8 cellular contexts compared by ENCODE assay signal in genomic region chr3:107431048-107431297, GRCh38. TPM values are rescaled to one million over a fixed set of nuclear protein-coding genes. Genes with fewer than 3 reads are reported as not detected.
DNase-seq lines count a peak whose midpoint lies in the region; ATAC-seq and TF ChIP-seq lines count a peak whose summit lies in the region.

No MANE protein-coding gene starts in this region.

- no TSS peak for BruUV-seq in A673 (replicated peaks; lab: Mats Ljungman, UMichigan)

- intact Hi-C loops in A673 (cut with micrococcal nuclease; ENCODE audit: unreplicated experiment), result loop anchor here (5.0 kb wide), 1 partner anchor 91 kb away; the partner anchor contains the start of gene BBX
- intact Hi-C loops in activated CD4-positive, alpha-beta T cell treated with anti-CD3 and anti-CD28 coated beads, Interleukin-2, amount 10 ng/mL, durations not matched to agents 24 days and 14 days (cut with micrococcal nuclease), result loop anchor here (2.0 to 10.0 kb wide), 4 partner anchors 16 to 244 kb away; no protein-coding TSS in a partner anchor
- intact Hi-C loops in esophagus muscularis mucosa (cut with DNase I), result loop anchor here (2.0 to 5.0 kb wide), 4 partner anchors 92 to 791 kb away; partner anchors contain the start of genes BBX and IFT57
- intact Hi-C loops in aorta (cut with DNase I), result loop anchor here (1.0 to 5.0 kb wide), 3 partner anchors 91 to 189 kb away; partner anchors contain the start of gene BBX (in 1 of the 2)

- no peaks in the 10 kb centered on the region for H3K36me3 Mint-ChIP-seq in activated CD4-positive, alpha-beta T cell treated with anti-CD3 and anti-CD28 coated beads, Interleukin-2, amount 10 ng/mL, durations not matched to agents 24 days and 14 days (ENCODE audit: low read depth)

- H4K20me1 ChIP-seq in neural cell (ENCODE audit: insufficient read depth), result no peaks in the 10 kb centered on the region

- H3K4me3 Mint-ChIP-seq in activated CD4-positive, alpha-beta T cell treated with anti-CD3 and anti-CD28 coated beads, Interleukin-2, amount 10 ng/mL, durations not matched to agents 24 days and 14 days, result peak overlapping the region; percentile 82

- no peak overlapping the region for H3K4me2 ChIP-seq in neural cell (ENCODE audit: low read length)

- no peaks in the 10 kb centered on the region for H3K79me2 ChIP-seq in neural cell (replicated peaks; ENCODE audit: insufficient read depth, low read length)

- no peaks in the 10 kb centered on the region for H3K36me3 ChIP-seq in A673 (ENCODE audit: insufficient read depth, low read length, poor library complexity, severe bottlenecking)
- no peaks in the 10 kb centered on the region for H3K36me3 ChIP-seq in esophagus muscularis mucosa
- no peaks in the 10 kb centered on the region for H3K36me3 ChIP-seq in neural cell (ENCODE audit: insufficient read depth, low read length)
- no peaks in the 10 kb centered on the region for H3K36me3 ChIP-seq in aorta (ENCODE audit: control insufficient read depth in 1 of 2, insufficient read depth in 2 of 2, low read length in 1 of 2)

- POLR2A ChIA-PET in A673 (lab: Charles Lee; ENCODE audit: low non-redundant PET), result interaction anchor here (0.6 kb wide), 1 partner anchor 407 kb away, joined by 3 read pairs; no protein-coding TSS in a partner anchor

- no peaks in the 10 kb centered on the region for H3K9me3 Mint-ChIP-seq in activated CD4-positive, alpha-beta T cell treated with anti-CD3 and anti-CD28 coated beads, Interleukin-2, amount 10 ng/mL, durations not matched to agents 24 days and 14 days

- peaks cover 14% of the 10 kb centered on the region for H3K4me1 Mint-ChIP-seq in activated CD4-positive, alpha-beta T cell treated with anti-CD3 and anti-CD28 coated beads, Interleukin-2, amount 10 ng/mL, durations not matched to agents 24 days and 14 days

- H3K9ac ChIP-seq in neural cell (ENCODE audit: low read length), result peak overlapping the region; percentile 69

- H3F3A ChIP-seq in neural cell (ENCODE audit: insufficient read depth, low read length, poor library complexity, severe bottlenecking), result no peaks in the 10 kb centered on the region

- TF ChIP-seq POLR2A in esophagus muscularis mucosa (IDR thresholded peaks at IDR 0.05; ENCODE audit: low read depth), result no peak

- TF ChIP-seq RAD21 in neural cell (conservative IDR thresholded peaks at IDR 0.05), result no peak

- ATAC-seq in GM18873 (IDR thresholded peaks at IDR 0.05; ENCODE audit: low FRiP score, unreplicated experiment) (peak; percentile 21), HG03159 (IDR thresholded peaks at IDR 0.05; ENCODE audit: unreplicated experiment) (peak; percentile 29), aorta (ENCODE audit: low FRiP score) (peak; percentile 40)

- no peaks in the 10 kb centered on the region for H3K9me3 ChIP-seq in A673 (ENCODE audit: low read depth, low read length, poor library complexity, severe bottlenecking)
- no peaks in the 10 kb centered on the region for H3K9me3 ChIP-seq in esophagus muscularis mucosa
- no peaks in the 10 kb centered on the region for H3K9me3 ChIP-seq in neural cell (ENCODE audit: low read length)
- H3K9me3 ChIP-seq in aorta (ENCODE audit: control insufficient read depth, low read length), result no peaks in the 10 kb centered on the region

- 0% methylated on average over 14 of the region's 17 CpGs for WGBS in esophagus muscularis mucosa
- WGBS in aorta, 2 donors, result 0% methylated on average over 17 of the region's 17 CpGs

- CTCF ChIA-PET in A673 (lab: Charles Lee), result interaction anchor here (0.6 to 1.4 kb wide), 3 partner anchors 36 to 289 kb away, joined by 3 to 5 read pairs (median 4); no protein-coding TSS in a partner anchor

- H3K27ac ChIP-seq in A673 (ENCODE audit: low read depth, low read length, poor library complexity, severe bottlenecking), result no peak overlapping the region
- H3K27ac ChIP-seq in esophagus muscularis mucosa (replicated peaks in 1 of 4), result peak overlapping the region; percentile 97 to 99 (median 97)
- no peak overlapping the region for H3K27ac ChIP-seq in neural cell (ENCODE audit: low read length)
- H3K27ac ChIP-seq in aorta (ENCODE audit: low read depth in 1 of 2, low read length in 2 of 2), result peak overlapping the region; percentile 73 to 99

- H3K4me1 ChIP-seq in A673 (ENCODE audit: insufficient read depth, low read length, poor library complexity, severe bottlenecking), result peaks cover 17% of the 10 kb centered on the region
- H3K4me1 ChIP-seq in esophagus muscularis mucosa, result peaks cover 5 to 26% (median 18%) of the 10 kb centered on the region in 4 donors
- no peaks in the 10 kb centered on the region for H3K4me1 ChIP-seq in aorta (ENCODE audit: control insufficient read depth in 1 of 2, insufficient read depth in 2 of 2, low read length in 2 of 2)

- H3K27me3 ChIP-seq in A673 (replicated peaks; ENCODE audit: insufficient read depth, low read depth, low read length, poor library complexity), result no peaks in the 10 kb centered on the region
- H3K27me3 ChIP-seq in esophagus muscularis mucosa, result no peaks in the 10 kb centered on the region
- peaks cover 40% of the 10 kb centered on the region for H3K27me3 ChIP-seq in neural cell (ENCODE audit: insufficient read depth, low read depth, low read length)
- H3K27me3 ChIP-seq in aorta (ENCODE audit: control insufficient read depth in 1 of 2, insufficient read depth in 2 of 2, low read length in 1 of 2), result no peaks in the 10 kb centered on the region

- H3K27ac Mint-ChIP-seq in activated CD4-positive, alpha-beta T cell treated with anti-CD3 and anti-CD28 coated beads, Interleukin-2, amount 10 ng/mL, durations not matched to agents 24 days and 14 days, result peak overlapping the region; percentile 68

- peak overlapping the region; percentile 59 for H3K4me3 ChIP-seq in A673 (ENCODE audit: low read depth, low read length, poor library complexity, severe bottlenecking)
- peak overlapping the region; percentile 80 to 96 (median 87) for H3K4me3 ChIP-seq in esophagus muscularis mucosa
- H3K4me3 ChIP-seq in neural cell (ENCODE audit: low read length), result peak overlapping the region; percentile 72
- peak overlapping the region; percentile 74 to 97 for H3K4me3 ChIP-seq in aorta (ENCODE audit: low read length in 2 of 2)

- TF ChIP-seq CTCF in A673 (conservative IDR thresholded peaks at IDR 0.05; ENCODE audit: low read depth, low read length) (no peak), esophagus muscularis mucosa (IDR thresholded peaks at IDR 0.05) (no peak), neural cell (IDR thresholded peaks at IDR 0.05; ENCODE audit: poor library complexity, severe bottlenecking) (no peak)

- H2AFZ ChIP-seq in neural cell (ENCODE audit: low read depth, low read length), result peak overlapping the region; percentile 7

- no peaks in the 10 kb centered on the region for H3K9me2 ChIP-seq in neural cell (ENCODE audit: insufficient read depth, low read length)

- DNase-seq in A673 (ENCODE audit: low spot score) (peak; percentile 25), esophagus muscularis mucosa (ENCODE audit: extremely low spot score) (no peak), aorta (no peak), NOMO-1 treated with DMSO at 0.1 percent for 48 hours (lab: John Stamatoyannopoulos, UW; ENCODE audit: unreplicated experiment) (no peak)
- DNase-seq in activated CD4-positive, alpha-beta T cell treated with anti-CD3 and anti-CD28 coated beads, Interleukin-2, amount 10 ng/mL, durations not matched to agents 24 days and 14 days, result peak; percentile 76

- no peak for TF ChIP-seq EP300 in esophagus muscularis mucosa (IDR thresholded peaks at IDR 0.05)
- no peak for TF ChIP-seq EP300 in neural cell (conservative IDR thresholded peaks at IDR 0.05; ENCODE audit: poor library complexity, severe bottlenecking)

- peaks cover 51% of the 10 kb centered on the region for H3K27me3 Mint-ChIP-seq in activated CD4-positive, alpha-beta T cell treated with anti-CD3 and anti-CD28 coated beads, Interleukin-2, amount 10 ng/mL, durations not matched to agents 24 days and 14 days

TF ChIP-seq in neural cell, 6 proteins besides CTCF, POLR2A, EP300 and RAD21:
- no peak for TF ChIP-seq SMC3 (conservative IDR thresholded peaks at IDR 0.05; ENCODE audit: poor library complexity)
- TF ChIP-seq REST (IDR thresholded peaks at IDR 0.05; ENCODE audit: borderline replicate concordance), result no peak
- no peak for TF ChIP-seq MXI1 (conservative IDR thresholded peaks at IDR 0.05; ENCODE audit: poor library complexity, severe bottlenecking)

RNA-seq across cellular contexts. Expression of gene CCDC54, which starts 53.7 kb away (rescaled TPM):
- total RNA-seq in A673 (2021), result not detected in 2 replicates
- total RNA-seq in activated CD4-positive, alpha-beta T cell treated with anti-CD3 and anti-CD28 coated beads, Interleukin-2, amount 10 ng/mL, durations not matched to agents 24 days and 14 days, result not detected in 2 replicates
- total RNA-seq in esophagus muscularis mucosa, result not detected
- polyA plus RNA-seq in neural cell, result not detected in 2 replicates
- polyA minus RNA-seq in neural cell, result not detected in 2 replicates
- not detected for total RNA-seq in aorta
- polyA plus RNA-seq in aorta, result not detected

Comparison
In these comparisons a context has a peak if more than half of its experiments do, and no peak if none do; other contexts are left out.
1. DNase-seq: peak in A673 (single experiment) and activated CD4-positive, alpha-beta T cell treated with anti-CD3 and anti-CD28 coated beads, Interleukin-2, amount 10 ng/mL, durations not matched to agents 24 days and 14 days (single experiment); none in esophagus muscularis mucosa (single experiment), aorta (0 of 2) and NOMO-1 treated with DMSO at 0.1 percent for 48 hours (single experiment).
2. H3K27ac ChIP-seq: peak in esophagus muscularis mucosa (4 of 4) and aorta (2 of 2); none in A673 (single experiment) and neural cell (single experiment).
3. Peak in every context shown above with its lines, with median percentiles within 50 percentile points of each other: H3K4me3 ChIP-seq and ATAC-seq.